8 cellular contexts compared by ENCODE assay signal in genomic region chr7:90298145-90299038, GRCh38. TPM values are rescaled to one million over a fixed set of nuclear protein-coding genes. Genes with fewer than 3 reads are reported as not detected.
DNase-seq lines count a peak whose midpoint lies in the region; ATAC-seq, FAIRE-seq and TF ChIP-seq lines count a peak whose summit lies in the region.

No MANE protein-coding gene starts in this region.

- TF ChIP-seq POLR2A in GM12891 (IDR thresholded peaks at IDR 0.05; ENCODE audit: low read depth, low read length) = no peak

- H3K4me2 ChIP-seq in PC-9 = no peak overlapping the region

- H3K27ac ChIP-seq in PC-9 = no peak overlapping the region

- H3K4me3 ChIP-seq in PC-9 = no peak overlapping the region
- H3K4me3 ChIP-seq in epithelial cell of proximal tubule (ENCODE audit: low read depth, low read length) = no peak overlapping the region

- ATAC-seq in GM19452 (IDR thresholded peaks at IDR 0.05; ENCODE audit: unreplicated experiment) = peak; percentile 63
- peak; percentile 74 for ATAC-seq in HG03571 (IDR thresholded peaks at IDR 0.05; ENCODE audit: unreplicated experiment)
- ATAC-seq in omental fat pad (ENCODE audit: low FRiP score) = peak; percentile 92

- H3K36me3 ChIP-seq in PC-9 (ENCODE audit: low read depth) = no peaks in the 10 kb centered on the region

- no peaks in the 10 kb centered on the region for H3K27me3 ChIP-seq in PC-9 (ENCODE audit: insufficient read depth, low read depth)

- H4K20me1 ChIP-seq in PC-9 (ENCODE audit: insufficient read depth) = no peaks in the 10 kb centered on the region; the same call in 1 of the 2 replicates

- no peak for FAIRE-seq in GM12891 (lab: Jason Lieb, UNC)

- no peaks in the 10 kb centered on the region for H3K4me1 ChIP-seq in PC-9 (replicated peaks; ENCODE audit: insufficient read depth)

- TF ChIP-seq CTCF in PC-9 (conservative IDR thresholded peaks at IDR 0.05) (peak; percentile 64), epithelial cell of proximal tubule (conservative IDR thresholded peaks at IDR 0.05; ENCODE audit: low read depth, low read length) (peak; percentile 81), omental fat pad (IDR thresholded peaks at IDR 0.05) (no peak)

- H2AFZ ChIP-seq in PC-9 = no peak overlapping the region

- CTCF ChIA-PET in PC-9 (lab: Charles Lee) = interaction anchor here (0.6 kb wide), 2 partner anchors 43 to 52 kb away, joined by 3 to 4 read pairs; no protein-coding TSS in a partner anchor

- POLR2A ChIA-PET in PC-9 (lab: Charles Lee; ENCODE audit: unreplicated experiment) = no interaction called here

- H3K9me3 ChIP-seq in PC-9 (ENCODE audit: insufficient read depth, low read depth) = no peaks in the 10 kb centered on the region

- H3K79me2 ChIP-seq in PC-9 (ENCODE audit: low read depth) = no peaks in the 10 kb centered on the region

- intact Hi-C loops in PC-9 (cut with micrococcal nuclease; ENCODE audit: unreplicated experiment) = loop anchor here (1.0 kb wide), 1 partner anchor 144 kb away; the partner anchor contains the start of gene STEAP1

- BruUV-seq in PC-9 (replicated peaks; lab: Mats Ljungman, UMichigan) = no TSS peak

- peaks cover 8% of the 10 kb centered on the region; the same call in 1 of the 2 replicates for H3F3A ChIP-seq in PC-9 (ENCODE audit: insufficient read depth, low read depth)

- 0 out of 2 replicates have a peak, but pooled peaks cover 3% of the 10 kb centered on the region for H3K9me2 ChIP-seq in PC-9 (ENCODE audit: insufficient read depth)

- DNase-seq in DMS153 treated with DMSO at 0.1 percent for 48 hours (lab: John Stamatoyannopoulos, UW; ENCODE audit: unreplicated experiment) = peak; percentile 14
- DNase-seq in PC-9 = peak in 1 of 2 experiments; percentile 9
- DNase-seq in epithelial cell of proximal tubule (ENCODE audit: low read depth) = peak; percentile 25
- no peak for DNase-seq in omental fat pad (ENCODE audit: low spot score)
- no peak for DNase-seq in DMS79 (lab: John Stamatoyannopoulos, UW)
- DNase-seq in GM12891 (ENCODE audit: insufficient read length, low spot score) = no peak

TF ChIP-seq in GM12891, 5 proteins besides CTCF, POLR2A, EP300 and RAD21:
- TF ChIP-seq PAX5 (IDR thresholded peaks at IDR 0.05; ENCODE audit: insufficient read depth, low read length, severe bottlenecking) = no peak

RNA-seq across cellular contexts. Expression of gene FAM237B, which starts 22.7 kb away (rescaled TPM):
- total RNA-seq in PC-9 (2021) = not detected in 2 replicates
- not detected in 2 replicates for total RNA-seq in epithelial cell of proximal tubule
- total RNA-seq in omental fat pad = under 1 TPM in 1 of 4 donors, not detected in 3; 0.09 TPM
- not detected for polyA plus RNA-seq in GM12891 (2012; ENCODE audit: low read depth, missing spikeins)

RNA-seq across cellular contexts. Expression of gene GTPBP10, which starts 48.1 kb away (rescaled TPM):
- total RNA-seq in PC-9 (2021) = 29.3 and 36.7 TPM in 2 replicates
- total RNA-seq in epithelial cell of proximal tubule = 10.5 and 20.8 TPM in 2 replicates
- 10 to 100 TPM in 2 of 4 donors, 1 to 10 TPM in 2; 8.4 to 28.5 (median 10.5) TPM for total RNA-seq in omental fat pad
- 14.6 TPM for polyA plus RNA-seq in GM12891 (2012; ENCODE audit: low read depth, missing spikeins)

RNA-seq across cellular contexts. Expression of gene CFAP69, which starts 53.4 kb away (rescaled TPM):
- total RNA-seq in PC-9 (2021) = 15.0 and 18.5 TPM in 2 replicates
- 0.29 and 0.51 TPM in 2 replicates for total RNA-seq in epithelial cell of proximal tubule
- total RNA-seq in omental fat pad = 10 to 100 TPM; 11.3 to 41.1 (median 20.4) TPM
- 0.41 TPM for polyA plus RNA-seq in GM12891 (2012; ENCODE audit: low read depth, missing spikeins)

Comparison
In these comparisons a context has a peak if more than half of its experiments do, and no peak if none do; other contexts are left out.
1. DNase-seq: peak in DMS153 treated with DMSO at 0.1 percent for 48 hours (single experiment) and epithelial cell of proximal tubule (single experiment); none in omental fat pad (single experiment), DMS79 (single experiment) and GM12891 (single experiment).
2. CTCF ChIP-seq: peak in PC-9 (single experiment) and epithelial cell of proximal tubule (single experiment); none in omental fat pad (0 of 3).
3. Peak in every context shown above with its lines, with median percentiles within 50 percentile points of each other: ATAC-seq.